In genomic region chr1:185450917-185451316, GRCh38 we compare ENCODE assay signal across 17 cellular contexts.
A peak's percentile ranks its signal among the peaks of the same experiment; 100 is the strongest.
DNase-seq lines count a peak whose midpoint lies in the region; ATAC-seq, FAIRE-seq and TF ChIP-seq lines count a peak whose summit lies in the region.
"Had no signal": no experiment of that assay in that cellular context is flagged by ENCODE, and none has a peak within 500 bp of the region (broad histone marks: within the 10 kb centered on the region; RNA-seq: fewer than 3 reads in every experiment).

No MANE protein-coding gene starts in this region.

- no peak for TF ChIP-seq CTCF in K562 (IDR thresholded peaks at IDR 0.05 in 2 of 3, conservative IDR thresholded peaks at IDR 0.05 in 1 of 3; ENCODE audit: insufficient read depth in 2 of 3, low read depth in 1 of 3, low read length in 3 of 3)
- TF ChIP-seq CTCF in hepatocyte (IDR thresholded peaks at IDR 0.05; ENCODE audit: poor library complexity) = no peak
- TF ChIP-seq CTCF in osteocyte (IDR thresholded peaks at IDR 0.05) = peak; percentile 6

- H4K20me1 ChIP-seq in K562 (replicated peaks; ENCODE audit: control insufficient read depth, insufficient read depth, low read length) = no peaks in the 10 kb centered on the region
- H4K20me1 ChIP-seq in hepatocyte (ENCODE audit: insufficient read depth, poor library complexity, severe bottlenecking) = no peaks in the 10 kb centered on the region
- H4K20me1 ChIP-seq: BLaER1 treated with 17β-estradiol and CSF1 and Interleukin-3, amounts not matched to agents 10 nM and 100 nM had no signal

- DNase-seq in DMS 273 (lab: John Stamatoyannopoulos, UW; ENCODE audit: unreplicated experiment) (peak; percentile 4), DMS 273 treated with DMSO at 0.1 percent for 48 hours (lab: John Stamatoyannopoulos, UW) (no peak), K562 (ENCODE audit: extremely low read depth in 1 of 4, low spot score in 3 of 4) (no peak), hepatocyte (ENCODE audit: low spot score) (no peak), osteocyte (ENCODE audit: extremely low spot score, unreplicated experiment) (no peak), urothelium cell line (ENCODE audit: low spot score) (no peak), SK-N-DZ (ENCODE audit: low spot score) (no peak)
- DNase-seq in effector CD4-positive, alpha-beta T cell = no peak
- DNase-seq: 8988T; CD8-positive, alpha-beta memory T cell; NCI-H187; NCI-H526 treated with DMSO at 0.1 percent for 48 hours; SIG-M5 had no signal

- no peaks in the 10 kb centered on the region for H3K36me3 Mint-ChIP-seq in osteocyte (ENCODE audit: unreplicated experiment)

- H3K4me2 ChIP-seq in K562 (ENCODE audit: insufficient read depth, low read length) (no peak overlapping the region), hepatocyte (no peak overlapping the region)
- H3K4me2 ChIP-seq: BLaER1 treated with 17β-estradiol and CSF1 and Interleukin-3, amounts not matched to agents 10 nM and 100 nM had no signal

- H3K4me1 Mint-ChIP-seq in osteocyte (ENCODE audit: unreplicated experiment) = peaks cover 31% of the 10 kb centered on the region
- H3K4me1 Mint-ChIP-seq: CD8-positive, alpha-beta memory T cell had no signal

- no peaks in the 10 kb centered on the region for H3K9me1 ChIP-seq in K562 (ENCODE audit: control insufficient read depth, insufficient read depth, low read length)

- TF ChIP-seq EP300 in K562 (IDR thresholded peaks at IDR 0.05; ENCODE audit: low read length) = no peak

- H3K9ac ChIP-seq in K562 (ENCODE audit: insufficient read depth in 1 of 2, low read depth in 2 of 2, low read length in 2 of 2) = no peak overlapping the region
- H3K9ac ChIP-seq: BLaER1 treated with 17β-estradiol and CSF1 and Interleukin-3, amounts not matched to agents 10 nM and 100 nM had no signal

- no peaks in the 10 kb centered on the region for H3K27me3 Mint-ChIP-seq in osteocyte (ENCODE audit: unreplicated experiment)
- H3K27me3 Mint-ChIP-seq: CD8-positive, alpha-beta memory T cell had no signal

- no peaks in the 10 kb centered on the region for H3K4me1 ChIP-seq in K562 (replicated peaks in 1 of 2; ENCODE audit: control insufficient read depth in 2 of 2, insufficient read depth in 2 of 2, low read length in 2 of 2)
- H3K4me1 ChIP-seq in hepatocyte (ENCODE audit: insufficient read depth) = no peaks in the 10 kb centered on the region
- H3K4me1 ChIP-seq: BLaER1 treated with 17β-estradiol and CSF1 and Interleukin-3, amounts not matched to agents 10 nM and 100 nM had no signal

- in situ Hi-C loops in K562 (cut with MboI) = no loop called here

- no peaks in the 10 kb centered on the region for H3K9me3 Mint-ChIP-seq in osteocyte (ENCODE audit: unreplicated experiment)

- H3K27ac Mint-ChIP-seq in osteocyte (ENCODE audit: unreplicated experiment) = no peak overlapping the region

- H3K9me2 ChIP-seq in hepatocyte (replicated peaks; ENCODE audit: insufficient read depth) = no peaks in the 10 kb centered on the region

- no peaks in the 10 kb centered on the region for H3K79me2 ChIP-seq in K562 (ENCODE audit: control insufficient read depth, insufficient read depth, low read length)
- no peaks in the 10 kb centered on the region for H3K79me2 ChIP-seq in hepatocyte

- CTCF ChIA-PET in K562 (lab: Yijun Ruan, JAX; ENCODE audit: low intra/inter-chr PET ratio) = no interaction called here

- no TSS peak for BruUV-seq in K562 (replicated peaks; lab: Mats Ljungman, UMichigan)

- H3K27me3 ChIP-seq in K562 (ENCODE audit: control insufficient read depth in 2 of 2, insufficient read depth in 2 of 2, low read length in 2 of 2) = no peaks in the 10 kb centered on the region; a peak in 1 of 5 replicates
- H3K27me3 ChIP-seq in hepatocyte = no peaks in the 10 kb centered on the region
- H3K27me3 ChIP-seq: BLaER1 treated with 17β-estradiol and CSF1 and Interleukin-3, amounts not matched to agents 10 nM and 100 nM had no signal

- H3K27ac ChIP-seq in K562 (ENCODE audit: extremely low read depth, low read depth, low read length) = no peak overlapping the region
- H3K27ac ChIP-seq in hepatocyte = peak overlapping the region; percentile 52
- H3K27ac ChIP-seq: BLaER1 treated with 17β-estradiol and CSF1 and Interleukin-3, amounts not matched to agents 10 nM and 100 nM; HL-60 had no signal

- H3K4me3 Mint-ChIP-seq in osteocyte (ENCODE audit: unreplicated experiment) = no peak overlapping the region
- H3K4me3 Mint-ChIP-seq: CD8-positive, alpha-beta memory T cell had no signal

- POLR2A ChIA-PET in K562 (lab: Yijun Ruan, JAX) = interaction anchor here (0.8 to 1.2 kb wide), 3 partner anchors 8 to 95 kb away, joined by 3 to 5 read pairs (median 4); no protein-coding TSS in a partner anchor

- FAIRE-seq in K562 (lab: Jason Lieb, UNC) (no peak), urothelium cell line (lab: Jason Lieb, UNC) (no peak)
- FAIRE-seq: GM12892, HTR-8/SVneo had no signal

- H3K4me3 ChIP-seq in K562 = no peak overlapping the region
- no peak overlapping the region for H3K4me3 ChIP-seq in hepatocyte
- H3K4me3 ChIP-seq: BLaER1 treated with 17β-estradiol and CSF1 and Interleukin-3, amounts not matched to agents 10 nM and 100 nM had no signal

- WGBS in K562 (ENCODE audit: insufficient coverage, low coverage, missing lambda C conversion rate) = 1% methylated on average over 5 of the region's 5 CpGs
- WGBS in hepatocyte (ENCODE audit: low lambda C conversion rate, missing lambda C conversion rate) = 74% methylated on average over 5 of the region's 5 CpGs

- H2AFZ ChIP-seq in K562 (ENCODE audit: low read depth, low read length) (no peak overlapping the region), hepatocyte (no peak overlapping the region)

- TF ChIP-seq RAD21 in K562 (CRISPR knock-in tag; conservative IDR thresholded peaks at IDR 0.05 in 1 of 2, IDR thresholded peaks at IDR 0.05 in 1 of 2) = no peak

- H3K9me3 ChIP-seq in K562 (replicated peaks; ENCODE audit: control insufficient read depth, insufficient read depth, low read depth, low read length) (no peaks in the 10 kb centered on the region), hepatocyte (ENCODE audit: low read depth) (no peaks in the 10 kb centered on the region)
- H3K9me3 ChIP-seq: BLaER1 treated with 17β-estradiol and CSF1 and Interleukin-3, amounts not matched to agents 10 nM and 100 nM had no signal

- H3K36me3 ChIP-seq in K562 (ENCODE audit: control insufficient read depth, insufficient read depth, low read length) (no peaks in the 10 kb centered on the region), hepatocyte (replicated peaks; ENCODE audit: insufficient read depth, low read depth) (no peaks in the 10 kb centered on the region)
- H3K36me3 ChIP-seq: BLaER1 treated with 17β-estradiol and CSF1 and Interleukin-3, amounts not matched to agents 10 nM and 100 nM had no signal

- intact Hi-C loops in K562 (cut with micrococcal nuclease) = no loop called here

- ATAC-seq in K562 = peak; percentile 42; the same call in 1 of the 3 replicates

- TF ChIP-seq POLR2A in K562 (conservative IDR thresholded peaks at IDR 0.05) = no peak

TF ChIP-seq in K562, 482 proteins besides CTCF, POLR2A, EP300 and RAD21 (continues in another document):
- TF ChIP-seq ZFP91 (CRISPR knock-in tag; IDR thresholded peaks at IDR 0.05) (no peak), HMG20B (CRISPR knock-in tag; IDR thresholded peaks at IDR 0.05) (no peak), ADNP (tag; IDR thresholded peaks at IDR 0.05) (no peak), SRSF9 (IDR thresholded peaks at IDR 0.05; ENCODE audit: borderline replicate concordance, low read depth, low read length) (no peak), TAF9B (IDR thresholded peaks at IDR 0.05; ENCODE audit: partially characterized antibody) (no peak), CHD4 (IDR thresholded peaks at IDR 0.05; ENCODE audit: insufficient read depth, insufficient replicate concordance, low read depth, low read length, poor library complexity, severe bottlenecking) (no peak), GABPB1 (CRISPR knock-in tag; IDR thresholded peaks at IDR 0.05) (no peak), E2F8 (IDR thresholded peaks at IDR 0.05; ENCODE audit: low read depth, partially characterized antibody) (no peak), BRD9 (IDR thresholded peaks at IDR 0.05; ENCODE audit: low read depth, partially characterized antibody) (no peak), GABPB2 (CRISPR knock-in tag; conservative IDR thresholded peaks at IDR 0.05) (no peak)
